Comparison of ENCODE assay signal across 27 cellular contexts in genomic region chr9:73536403-73536802, GRCh38.
"Had no signal": no experiment of that assay in that cellular context is flagged by ENCODE, and none has a peak within 500 bp of the region (broad histone marks: within the 10 kb centered on the region; RNA-seq: fewer than 3 reads in every experiment).

No MANE protein-coding gene starts in this region.

- H3K36me3 ChIP-seq: adrenal gland, esophagus squamous epithelium had no signal

- DNase-seq: activated CD4-positive, alpha-beta memory T cell treated with anti-CD3 and anti-CD28 coated beads for 36 hours; activated CD4-positive, alpha-beta T cell treated with anti-CD3 and anti-CD28 coated beads for 36 hours; activated CD4-positive, alpha-beta T cell treated with anti-CD3 and anti-CD28 coated beads, Interleukin-2, amount 10 ng/mL, durations not matched to agents 24 days and 14 days; activated CD4-positive, CD25-positive, alpha-beta regulatory T cell; activated CD4-positive, CD25-positive, alpha-beta regulatory T cell treated with anti-CD3 and anti-CD28 coated beads, Interleukin-2, amount 50 U/mL, for 72 hours; activated CD8-positive, alpha-beta memory T cell treated with anti-CD3 and anti-CD28 coated beads, Interleukin-2, amount 10 ng/mL, durations not matched to agents 7 days and 5 days; activated CD8-positive, alpha-beta memory T cell treated with anti-CD3 and anti-CD28 coated beads, Interleukin-2, amount 50 U/mL, for 4 hours; activated CD8-positive, alpha-beta T cell treated with anti-CD3 and anti-CD28 coated beads, Interleukin-2, amount 10 ng/mL, durations not matched to agents 7 days and 5 days; activated effector memory CD4-positive, alpha-beta T cell treated with anti-CD3 and anti-CD28 coated beads, Interleukin-2, amount 50 U/mL, for 16 hours; activated naive CD4-positive, alpha-beta T cell treated with anti-CD3 and anti-CD28 coated beads for 36 hours; activated naive CD8-positive, alpha-beta T cell treated with anti-CD3 and anti-CD28 coated beads for 36 hours; activated naive CD8-positive, alpha-beta T cell treated with anti-CD3 and anti-CD28 coated beads, Interleukin-2, amount 50 U/mL, for 24 hours; activated T-cell treated with anti-CD3 and anti-CD28 coated beads, Interleukin-2, amount 50 U/mL, for 1 hour; activated T-cell treated with anti-CD3 and anti-CD28 coated beads, Interleukin-2, amount 50 U/mL, for 48 hours; adrenal gland; amygdala; aorta; body of pancreas; dorsolateral prefrontal cortex; effector memory CD4-positive, alpha-beta T cell; endodermal cell; esophagus squamous epithelium; head of caudate nucleus; T-helper 1 cell; T-helper 2 cell had no signal

- H3K9me3 ChIP-seq: adrenal gland, body of pancreas, esophagus squamous epithelium had no signal

- H3K4me1 ChIP-seq: adrenal gland, body of pancreas, esophagus squamous epithelium had no signal

- H3K27ac ChIP-seq: adrenal gland, body of pancreas, coronary artery, dorsolateral prefrontal cortex, esophagus squamous epithelium had no signal

- FAIRE-seq: frontal cortex had no signal

- H3K4me3 ChIP-seq: adrenal gland, body of pancreas, coronary artery, dorsolateral prefrontal cortex, esophagus squamous epithelium had no signal

- H3K27me3 ChIP-seq: adrenal gland, body of pancreas, dorsolateral prefrontal cortex, esophagus squamous epithelium had no signal

- ATAC-seq: activated CD4-positive, alpha-beta T cell treated with anti-CD3 and anti-CD28 coated beads for 36 hours; activated CD8-positive, alpha-beta memory T cell treated with anti-CD3 and anti-CD28 coated beads, Interleukin-2, amount 10 ng/mL, durations not matched to agents 7 days and 5 days; activated CD8-positive, alpha-beta T cell treated with anti-CD3 and anti-CD28 coated beads, Interleukin-2, amount 10 ng/mL, durations not matched to agents 7 days and 5 days; activated naive CD8-positive, alpha-beta T cell treated with anti-CD3 and anti-CD28 coated beads, Interleukin-2, amount 50 U/mL, for 24 hours; body of pancreas had no signal
